9 cellular contexts compared by ENCODE assay signal in genomic region chr15:72892986-72893385, GRCh38.
"Had no signal": no experiment of that assay in that cellular context is flagged by ENCODE, and none has a peak within 500 bp of the region (broad histone marks: within the 10 kb centered on the region; RNA-seq: fewer than 3 reads in every experiment).

No MANE protein-coding gene starts in this region.

- DNase-seq: GM23248, GOT3, H9, HCEC 1CT, Karpas-422, KBM-7 had no signal

- H3K4me3 ChIP-seq: GM23248 had no signal

- H3K4me2 ChIP-seq: KMS-11 had no signal

- H2AFZ ChIP-seq: GM23248 had no signal

- FAIRE-seq: H54, HTR-8/SVneo had no signal

- H3K27ac ChIP-seq: GM23248, KMS-11 had no signal

- H3K9ac ChIP-seq: GM23248, KMS-11 had no signal
